32 cellular contexts compared by ENCODE assay signal in the genomic region with DNA sequence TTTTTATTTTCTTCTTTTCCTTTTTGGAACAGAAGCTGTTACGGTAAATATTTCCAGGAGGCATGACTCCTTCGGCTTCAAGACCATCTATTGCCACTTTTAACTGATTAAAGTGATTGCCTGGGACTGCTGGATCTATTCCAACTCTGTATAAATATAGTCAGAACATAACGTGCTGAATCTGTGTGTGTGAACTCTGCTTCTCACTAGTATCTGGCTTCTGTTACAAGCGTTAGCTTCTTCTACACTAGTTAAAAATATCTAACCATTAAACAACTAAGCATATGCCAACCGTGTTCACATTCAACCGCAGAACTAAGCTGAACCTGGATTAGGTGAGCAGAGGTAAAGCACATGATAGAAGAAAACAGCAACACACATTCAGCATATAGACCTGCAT. TPM values are rescaled to one million over a fixed set of nuclear protein-coding genes. Genes with fewer than 3 reads are reported as not detected.
DNase-seq lines count a peak whose midpoint lies in the region; ATAC-seq and TF ChIP-seq lines count a peak whose summit lies in the region.
"Had no signal": no experiment of that assay in that cellular context is flagged by ENCODE, and none has a peak within 500 bp of the region (broad histone marks: within the 10 kb centered on the region; RNA-seq: fewer than 3 reads in every experiment).

No MANE protein-coding gene starts in this region.

- intact Hi-C loops in Right ventricle myocardium superior (cut with DNase I) (loop anchor here (10.0 kb wide), 1 partner anchor 180 kb away; no protein-coding TSS in a partner anchor), psoas muscle (cut with DNase I) (no loop called here), transverse colon (cut with DNase I; ENCODE audit: low total_unique reads) (no loop called here)
- intact Hi-C loops in activated T-helper 1 cell treated with anti-CD3 and anti-CD28 coated beads, Interleukin-12 subunit alpha, Interleukin-12 subunit beta, Interleukin-2, Interleukin-4 antibody, amounts not matched to agents 30 ng/mL and 10 ng/mL and 1 ng/mL, durations not matched to agents 14 hours and 24 hours and 36 hours (cut with micrococcal nuclease): no loop called here

- in situ Hi-C loops in transverse colon (cut with MboI; ENCODE audit: low pct_ligation_motif_present in 1 of 4, low pct_unique_long_range_greater_than_20kb in 1 of 4, low sequenced_read_pairs in 3 of 4): no loop called here

- no peak overlapping the region for H3K4me3 ChIP-seq in adipocyte (ENCODE audit: low read length)
- H3K4me3 ChIP-seq in psoas muscle: peak overlapping the region; percentile 32
- H3K4me3 ChIP-seq in transverse colon: no peak overlapping the region
- H3K4me3 ChIP-seq: lower lobe of right lung, SJCRH30, smooth muscle cell, thyroid gland had no signal

- peak overlapping the region; percentile 4 for H3K9ac ChIP-seq in adipocyte (ENCODE audit: low read length)

- DNase-seq in adipocyte (ENCODE audit: low read depth) (no peak), Right ventricle myocardium superior (no peak), psoas muscle (no peak), transverse colon (no peak), NCI-H82 (lab: John Stamatoyannopoulos, UW) (no peak), SK-N-DZ (ENCODE audit: low spot score) (no peak)
- DNase-seq in activated T-helper 1 cell treated with anti-CD3 and anti-CD28 coated beads, Interleukin-12 subunit alpha, Interleukin-12 subunit beta, Interleukin-2, Interleukin-4 antibody, amounts not matched to agents 30 ng/mL and 10 ng/mL and 1 ng/mL, durations not matched to agents 14 hours and 24 hours and 36 hours (ENCODE audit: low spot score): no peak
- DNase-seq: activated CD4-positive, alpha-beta T cell treated with anti-CD3 and anti-CD28 coated beads for 4 hours; activated CD8-positive, alpha-beta T cell treated with anti-CD3 and anti-CD28 coated beads, Interleukin-2, amount 10 ng/mL, durations not matched to agents 7 days and 5 days; C1 segment of cervical spinal cord; Caco-2; dermis blood vessel endothelial cell; DMS53; foreskin fibroblast; H7; KG1; lower lobe of right lung; MM.1S; NCI-H1105 treated with DMSO at 0.1 percent for 48 hours; NCI-H1930; NCI-H526; occipital lobe; SJCRH30; stimulated activated naive CD8-positive, alpha-beta T cell treated with anti-CD3 and anti-CD28 coated beads, Interleukin-15, Interleukin-2, amounts not matched to agents 100 U/mL and 50 U/mL, for 24 hours; T1000; thyroid gland; WERI-Rb-1 had no signal

- peaks cover 11% of the 10 kb centered on the region for H3K36me3 ChIP-seq in adipocyte (ENCODE audit: control insufficient read depth, insufficient read depth, low read length, severe bottlenecking)
- H3K36me3 ChIP-seq in psoas muscle (ENCODE audit: insufficient read depth in 1 of 2, low read depth in 1 of 2): no peaks in the 10 kb centered on the region
- no peaks in the 10 kb centered on the region for H3K36me3 ChIP-seq in transverse colon
- H3K36me3 ChIP-seq: lower lobe of right lung, thyroid gland, WERI-Rb-1 had no signal

- TF ChIP-seq POLR2A in transverse colon (IDR thresholded peaks at IDR 0.05): no peak

- ATAC-seq in Right ventricle myocardium superior (ENCODE audit: poor library complexity): peak; percentile 79
- ATAC-seq in psoas muscle: peak; percentile 43 to 85 (median 67)
- ATAC-seq: activated CD8-positive, alpha-beta T cell treated with anti-CD3 and anti-CD28 coated beads, Interleukin-2, amount 10 ng/mL, durations not matched to agents 7 days and 5 days; activated naive CD4-positive, alpha-beta T cell treated with anti-CD3 and anti-CD28 coated beads, Interleukin-2, amount 50 U/mL, for 72 hours; esophagus mucosa; lower lobe of right lung; natural killer cell treated with Interleukin-12 subunit alpha and Interleukin-12 subunit beta and Interleukin-15 and Interleukin-18, amount 100 ng/mL, for 72 hours; stimulated activated naive CD8-positive, alpha-beta T cell treated with anti-CD3 and anti-CD28 coated beads, Interleukin-15, Interleukin-2, amounts not matched to agents 100 U/mL and 50 U/mL, for 24 hours had no signal

- no peak for TF ChIP-seq EP300 in transverse colon (IDR thresholded peaks at IDR 0.05; ENCODE audit: low read depth)

- no peaks in the 10 kb centered on the region for H3K27me3 ChIP-seq in adipocyte (replicated peaks; ENCODE audit: control insufficient read depth, insufficient read depth, low read length)
- H3K27me3 ChIP-seq in psoas muscle (ENCODE audit: insufficient read depth in 3 of 3, low read length in 2 of 3): no peaks in the 10 kb centered on the region
- no peaks in the 10 kb centered on the region for H3K27me3 ChIP-seq in transverse colon
- H3K27me3 ChIP-seq: SJCRH30, thyroid gland had no signal

- H3K9me3 ChIP-seq in adipocyte (ENCODE audit: control insufficient read depth, low read length): no peaks in the 10 kb centered on the region
- no peaks in the 10 kb centered on the region for H3K9me3 ChIP-seq in psoas muscle
- H3K9me3 ChIP-seq in transverse colon: no peaks in the 10 kb centered on the region
- H3K9me3 ChIP-seq: Caco-2, lower lobe of right lung, SJCRH30, thyroid gland had no signal

- H3K36me3 Mint-ChIP-seq in activated T-helper 1 cell treated with anti-CD3 and anti-CD28 coated beads, Interleukin-12 subunit alpha, Interleukin-12 subunit beta, Interleukin-2, Interleukin-4 antibody, amounts not matched to agents 30 ng/mL and 10 ng/mL and 1 ng/mL, durations not matched to agents 14 hours and 24 hours and 36 hours (ENCODE audit: low read depth): no peaks in the 10 kb centered on the region
- H3K36me3 Mint-ChIP-seq: activated naive CD4-positive, alpha-beta T cell treated with anti-CD3 and anti-CD28 coated beads, Interleukin-2, amount 50 U/mL, for 72 hours; natural killer cell treated with Interleukin-12 subunit alpha and Interleukin-12 subunit beta and Interleukin-15 and Interleukin-18, amount 100 ng/mL, for 72 hours had no signal

- TF ChIP-seq CTCF in psoas muscle (IDR thresholded peaks at IDR 0.05): no peak
- TF ChIP-seq CTCF in transverse colon (IDR thresholded peaks at IDR 0.05): no peak

- 15 to 23% (median 16%) methylated on average over 6 of the region's 6 CpGs for WGBS in psoas muscle, 3 donors
- WGBS in transverse colon (ENCODE audit: low coverage in 1 of 2), 2 donors: 49 to 62% methylated on average over 4 to 6 of the region's 6 CpGs

- H3K27ac Mint-ChIP-seq in activated T-helper 1 cell treated with anti-CD3 and anti-CD28 coated beads, Interleukin-12 subunit alpha, Interleukin-12 subunit beta, Interleukin-2, Interleukin-4 antibody, amounts not matched to agents 30 ng/mL and 10 ng/mL and 1 ng/mL, durations not matched to agents 14 hours and 24 hours and 36 hours: no peak overlapping the region
- H3K27ac Mint-ChIP-seq: activated CD8-positive, alpha-beta T cell treated with anti-CD3 and anti-CD28 coated beads, Interleukin-2, amount 10 ng/mL, durations not matched to agents 7 days and 5 days; activated naive CD4-positive, alpha-beta T cell treated with anti-CD3 and anti-CD28 coated beads, Interleukin-2, amount 50 U/mL, for 72 hours; natural killer cell treated with Interleukin-12 subunit alpha and Interleukin-12 subunit beta and Interleukin-15 and Interleukin-18, amount 100 ng/mL, for 72 hours had no signal

- H3K27me3 Mint-ChIP-seq in activated T-helper 1 cell treated with anti-CD3 and anti-CD28 coated beads, Interleukin-12 subunit alpha, Interleukin-12 subunit beta, Interleukin-2, Interleukin-4 antibody, amounts not matched to agents 30 ng/mL and 10 ng/mL and 1 ng/mL, durations not matched to agents 14 hours and 24 hours and 36 hours (ENCODE audit: insufficient read depth): no peaks in the 10 kb centered on the region
- H3K27me3 Mint-ChIP-seq: natural killer cell treated with Interleukin-12 subunit alpha and Interleukin-12 subunit beta and Interleukin-15 and Interleukin-18, amount 100 ng/mL, for 72 hours had no signal

- no peaks in the 10 kb centered on the region for H3K9me3 Mint-ChIP-seq in activated T-helper 1 cell treated with anti-CD3 and anti-CD28 coated beads, Interleukin-12 subunit alpha, Interleukin-12 subunit beta, Interleukin-2, Interleukin-4 antibody, amounts not matched to agents 30 ng/mL and 10 ng/mL and 1 ng/mL, durations not matched to agents 14 hours and 24 hours and 36 hours

- no peaks in the 10 kb centered on the region for H3K4me1 Mint-ChIP-seq in activated T-helper 1 cell treated with anti-CD3 and anti-CD28 coated beads, Interleukin-12 subunit alpha, Interleukin-12 subunit beta, Interleukin-2, Interleukin-4 antibody, amounts not matched to agents 30 ng/mL and 10 ng/mL and 1 ng/mL, durations not matched to agents 14 hours and 24 hours and 36 hours (ENCODE audit: low read depth)

- peak overlapping the region; percentile 77 for H3K27ac ChIP-seq in psoas muscle
- H3K27ac ChIP-seq in transverse colon: peak overlapping the region; percentile 9 to 28 (median 26)
- H3K27ac ChIP-seq: HL-60, lower lobe of right lung, SJCRH30, thyroid gland, WERI-Rb-1 had no signal

- no peak overlapping the region for H3K4me3 Mint-ChIP-seq in activated T-helper 1 cell treated with anti-CD3 and anti-CD28 coated beads, Interleukin-12 subunit alpha, Interleukin-12 subunit beta, Interleukin-2, Interleukin-4 antibody, amounts not matched to agents 30 ng/mL and 10 ng/mL and 1 ng/mL, durations not matched to agents 14 hours and 24 hours and 36 hours
- H3K4me3 Mint-ChIP-seq: activated CD8-positive, alpha-beta T cell treated with anti-CD3 and anti-CD28 coated beads, Interleukin-2, amount 10 ng/mL, durations not matched to agents 7 days and 5 days; natural killer cell treated with Interleukin-12 subunit alpha and Interleukin-12 subunit beta and Interleukin-15 and Interleukin-18, amount 100 ng/mL, for 72 hours had no signal

- H3K4me1 ChIP-seq in adipocyte (ENCODE audit: control insufficient read depth, insufficient read depth, low read length) (peaks cover 46% of the 10 kb centered on the region), psoas muscle (peaks cover 95% of the 10 kb centered on the region), transverse colon (peaks cover 0 to 20% (median 7%) of the 10 kb centered on the region in 4 donors)
- H3K4me1 ChIP-seq: Caco-2, thyroid gland had no signal

RNA-seq across cellular contexts. Expression of a gene that starts 49.0 kb away (rescaled TPM):
- total RNA-seq in Right ventricle myocardium superior (29.1 TPM), psoas muscle (10 to 100 TPM; 30.4 to 45.8 (median 39.5) TPM), transverse colon (10 to 100 TPM; 10.2 to 26.9 (median 16.9) TPM)
- 10 to 100 TPM; 15.8 to 29.8 (median 24.7) TPM for polyA plus RNA-seq in psoas muscle
- 0.49 and 0.57 TPM in 2 replicates for total RNA-seq in activated T-helper 1 cell treated with anti-CD3 and anti-CD28 coated beads, Interleukin-12 subunit alpha, Interleukin-12 subunit beta, Interleukin-2, Interleukin-4 antibody, amounts not matched to agents 30 ng/mL and 10 ng/mL and 1 ng/mL, durations not matched to agents 14 hours and 24 hours and 36 hours
- 46.2 and 52.9 TPM in 2 replicates for polyA plus RNA-seq in SK-N-DZ (2014; cell fraction: cytosol; rRNA removed)
- polyA plus RNA-seq in SK-N-DZ (2014; cell fraction: nucleus; rRNA removed): 30.7 and 33.1 TPM in 2 replicates
- total RNA-seq: activated CD8-positive, alpha-beta T cell treated with anti-CD3 and anti-CD28 coated beads, Interleukin-2, amount 10 ng/mL, durations not matched to agents 7 days and 5 days; activated naive CD4-positive, alpha-beta T cell treated with anti-CD3 and anti-CD28 coated beads, Interleukin-2, amount 50 U/mL, for 72 hours; Caco-2; natural killer cell treated with Interleukin-12 subunit alpha and Interleukin-12 subunit beta and Interleukin-15 and Interleukin-18, amount 100 ng/mL, for 72 hours had no signal
